27 cellular contexts compared by ENCODE assay signal in genomic region chr3:157417247-157417646, GRCh38. TPM values are rescaled to one million over a fixed set of nuclear protein-coding genes. Genes with fewer than 3 reads are reported as not detected.
DNase-seq lines count a peak whose midpoint lies in the region; ATAC-seq, FAIRE-seq and TF ChIP-seq lines count a peak whose summit lies in the region.
"Had no signal": no experiment of that assay in that cellular context is flagged by ENCODE, and none has a peak within 500 bp of the region (broad histone marks: within the 10 kb centered on the region; RNA-seq: fewer than 3 reads in every experiment).

No MANE protein-coding gene starts in this region.

- H3K4me3 ChIP-seq in fibroblast of pulmonary artery (replicated peaks; ENCODE audit: low read depth, low read length) (no peak overlapping the region), Caco-2 (ENCODE audit: low read depth, low read length) (no peak overlapping the region)
- H3K4me3 ChIP-seq: left ventricle myocardium inferior, right lobe of liver had no signal

- POLR2A ChIA-PET in Caco-2 (lab: Charles Lee), result no interaction called here

- H3K4me1 Mint-ChIP-seq in Caco-2 (ENCODE audit: low read depth, unreplicated experiment), result peaks cover 7% of the 10 kb centered on the region
- H3K4me1 Mint-ChIP-seq: activated T-helper 17 cell treated with anti-CD3 and anti-CD28 coated beads, Interleukin-2, amount 50 U/mL, for 72 hours had no signal

- H3K4me3 Mint-ChIP-seq in Caco-2 (ENCODE audit: unreplicated experiment), result no peak overlapping the region
- H3K4me3 Mint-ChIP-seq: activated naive CD8-positive, alpha-beta T cell; activated T-helper 17 cell treated with anti-CD3 and anti-CD28 coated beads, Interleukin-2, amount 50 U/mL, for 72 hours; CD4-positive, alpha-beta T cell; neural crest cell; stimulated activated naive CD8-positive, alpha-beta T cell treated with anti-CD3 and anti-CD28 coated beads, Interleukin-15, Interleukin-2, amounts not matched to agents 100 ng/mL and 50 ng/mL, for 24 hours had no signal

- intact Hi-C loops in Caco-2 (cut with micrococcal nuclease; ENCODE audit: unreplicated experiment), result no loop called here

- H3K4me1 ChIP-seq in Caco-2, result no peaks in the 10 kb centered on the region
- H3K4me1 ChIP-seq: left ventricle myocardium inferior, right lobe of liver had no signal

- TF ChIP-seq POLR2A in H54 (IDR thresholded peaks at IDR 0.05; ENCODE audit: low read depth, low read length), result no peak

- ATAC-seq in GM21737 (IDR thresholded peaks at IDR 0.05; ENCODE audit: unreplicated experiment) (no peak), omental fat pad (ENCODE audit: low FRiP score) (no peak)
- ATAC-seq: activated T-helper 17 cell treated with anti-CD3 and anti-CD28 coated beads, Interleukin-2, amount 50 U/mL, for 72 hours; right lobe of liver had no signal

- no peaks in the 10 kb centered on the region for H3K9me3 ChIP-seq in Caco-2
- H3K9me3 ChIP-seq: left ventricle myocardium inferior, right lobe of liver had no signal

- DNase-seq in H54 (ENCODE audit: insufficient read length, low spot score) (no peak), RCC 7860 (ENCODE audit: low spot score) (peak; percentile 66), fibroblast of pulmonary artery (ENCODE audit: low read depth) (peak; percentile 35), renal cortical epithelial cell (ENCODE audit: low read depth) (peak; percentile 19), Caco-2 (no peak), omental fat pad (ENCODE audit: low spot score) (no peak)
- DNase-seq in stimulated activated CD4-positive, alpha-beta T cell treated with anti-CD3 and anti-CD28 coated beads, Interleukin-2, amount 100 ng/mL, for 48 hours, result no peak
- DNase-seq: activated CD4-positive, alpha-beta T cell treated with anti-CD3 and anti-CD28 coated beads, Interleukin-2, amount 50 U/mL, for 4 hours; activated CD4-positive, CD25-positive, alpha-beta regulatory T cell; activated CD8-positive, alpha-beta memory T cell treated with anti-CD3 and anti-CD28 coated beads, Interleukin-2, amount 50 U/mL, for 4 hours; CD4-positive, alpha-beta T cell; DMS 273 treated with DMSO at 0.1 percent for 48 hours; KG1; left ventricle myocardium inferior; NCI-H1048; NCI-H1930; NCI-H2227 treated with DMSO at 0.1 percent for 48 hours; right lobe of liver; T1000 had no signal

- no TSS peak for BruUV-seq in Caco-2 (replicated peaks; lab: Mats Ljungman, UMichigan)

- H3K27me3 Mint-ChIP-seq in Caco-2 (ENCODE audit: insufficient read depth, unreplicated experiment), result peaks cover 16% of the 10 kb centered on the region
- H3K27me3 Mint-ChIP-seq: activated naive CD8-positive, alpha-beta T cell; CD4-positive, alpha-beta T cell had no signal

- no peak for TF ChIP-seq CTCF in fibroblast of pulmonary artery (IDR thresholded peaks at IDR 0.05; ENCODE audit: low read length, missing control alignments)
- TF ChIP-seq CTCF in Caco-2 (IDR thresholded peaks at IDR 0.05; ENCODE audit: insufficient read depth in 1 of 2, low read depth in 1 of 2, low read length in 1 of 2, severe bottlenecking in 1 of 2, unreplicated experiment in 1 of 2), result no peak
- TF ChIP-seq CTCF in omental fat pad (IDR thresholded peaks at IDR 0.05), result no peak

- no peaks in the 10 kb centered on the region for H3K36me3 Mint-ChIP-seq in Caco-2 (ENCODE audit: insufficient read depth, unreplicated experiment)
- H3K36me3 Mint-ChIP-seq: activated naive CD8-positive, alpha-beta T cell had no signal

- no peaks in the 10 kb centered on the region for H3K36me3 ChIP-seq in Caco-2 (ENCODE audit: control insufficient read depth, insufficient read depth, low read length)
- H3K36me3 ChIP-seq: left ventricle myocardium inferior, right lobe of liver had no signal

- H3K27ac Mint-ChIP-seq in Caco-2 (ENCODE audit: unreplicated experiment), result no peak overlapping the region
- H3K27ac Mint-ChIP-seq: activated naive CD8-positive, alpha-beta T cell; activated T-helper 17 cell treated with anti-CD3 and anti-CD28 coated beads, Interleukin-2, amount 50 U/mL, for 72 hours; CD4-positive, alpha-beta T cell; stimulated activated naive CD8-positive, alpha-beta T cell treated with anti-CD3 and anti-CD28 coated beads, Interleukin-15, Interleukin-2, amounts not matched to agents 100 ng/mL and 50 ng/mL, for 24 hours had no signal

- H3K27me3 ChIP-seq in Caco-2 (replicated peaks; ENCODE audit: control insufficient read depth, insufficient read depth, low read length), result no peaks in the 10 kb centered on the region
- H3K27me3 ChIP-seq: right lobe of liver had no signal

- FAIRE-seq in H54 (lab: Jason Lieb, UNC) (peak; percentile 75), RCC 7860 (lab: Jason Lieb, UNC) (no peak)
- FAIRE-seq: G401.6, GM19239, HTR-8/SVneo had no signal

- no peaks in the 10 kb centered on the region for H3K9me3 Mint-ChIP-seq in Caco-2 (ENCODE audit: unreplicated experiment)
- H3K9me3 Mint-ChIP-seq: CD4-positive, alpha-beta T cell; neural crest cell; stimulated activated naive CD8-positive, alpha-beta T cell treated with anti-CD3 and anti-CD28 coated beads, Interleukin-15, Interleukin-2, amounts not matched to agents 100 ng/mL and 50 ng/mL, for 24 hours had no signal

- CTCF ChIA-PET in Caco-2 (lab: Charles Lee), result no interaction called here

RNA-seq across cellular contexts. Expression of gene PTX3, which starts 19.4 kb away (rescaled TPM):
- total RNA-seq in renal cortical epithelial cell, result 2.5 and 12.5 TPM in 2 replicates
- 0.16 TPM in 1 of 2 replicates, not detected in the other for total RNA-seq in Caco-2 (2022)
- 100 to 1,000 TPM in 3 of 4 donors, 10 to 100 TPM in 1; 12.3 to 727 (median 208) TPM for total RNA-seq in omental fat pad

Comparison
In these comparisons a context has a peak if more than half of its experiments do, and no peak if none do; other contexts are left out.
1. DNase-seq: peak in RCC 7860 (single experiment), fibroblast of pulmonary artery (single experiment) and renal cortical epithelial cell (single experiment); none in H54 (single experiment), Caco-2 (0 of 2), stimulated activated CD4-positive, alpha-beta T cell treated with anti-CD3 and anti-CD28 coated beads, Interleukin-2, amount 100 ng/mL, for 48 hours (0 of 2) and omental fat pad (single experiment).